ENCODE assay signal across 18 cellular contexts in the genomic region with DNA sequence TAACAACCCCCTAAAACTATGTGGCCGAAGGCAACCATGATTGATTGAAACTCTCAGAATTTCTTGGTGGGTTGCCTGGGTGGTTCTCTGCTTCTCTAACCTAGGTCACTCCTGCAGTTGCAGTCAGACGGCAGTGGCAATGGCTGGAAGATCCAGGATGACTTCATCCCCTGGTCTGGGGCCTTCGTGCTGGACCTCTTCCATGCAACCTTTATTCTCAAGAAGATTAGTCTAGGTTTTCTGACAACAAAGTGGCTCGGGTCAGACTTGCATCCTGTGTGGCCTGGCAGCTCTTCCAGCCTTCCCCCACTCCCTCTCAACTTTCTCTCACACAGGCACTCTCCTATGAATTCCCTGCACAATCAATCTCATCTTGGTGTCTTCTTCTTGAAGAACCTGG.
DNase-seq lines count a peak whose midpoint lies in the region; ATAC-seq, FAIRE-seq and TF ChIP-seq lines count a peak whose summit lies in the region.
"Had no signal": no experiment of that assay in that cellular context is flagged by ENCODE, and none has a peak within 500 bp of the region (broad histone marks: within the 10 kb centered on the region; RNA-seq: fewer than 3 reads in every experiment).

No MANE protein-coding gene starts in this region.

- H3K9me3 ChIP-seq in Karpas-422 (ENCODE audit: low read length) (no peaks in the 10 kb centered on the region), astrocyte (ENCODE audit: insufficient read depth, low read depth, low read length) (no peaks in the 10 kb centered on the region)

- H3K9ac ChIP-seq in Karpas-422 (ENCODE audit: low read length) = no peak overlapping the region
- H3K9ac ChIP-seq in astrocyte (ENCODE audit: low read length) = no peak overlapping the region

- peaks cover 6% of the 10 kb centered on the region for H3K4me1 Mint-ChIP-seq in astrocyte (ENCODE audit: low read depth, unreplicated experiment)
- H3K4me1 Mint-ChIP-seq: CD14-positive monocyte had no signal

- H3K4me2 ChIP-seq in Karpas-422 (ENCODE audit: low read depth, low read length, poor library complexity, severe bottlenecking) (no peak overlapping the region), astrocyte (ENCODE audit: low read length) (peak overlapping the region; percentile 22)

- no peaks in the 10 kb centered on the region for H3K9me2 ChIP-seq in Karpas-422 (replicated peaks; ENCODE audit: insufficient read depth, low read length)

- no peaks in the 10 kb centered on the region for H3K27me3 Mint-ChIP-seq in astrocyte (ENCODE audit: low read depth, unreplicated experiment)

- H3K4me3 ChIP-seq in Karpas-422 (ENCODE audit: low read length) = no peak overlapping the region
- no peak overlapping the region for H3K4me3 ChIP-seq in astrocyte (ENCODE audit: insufficient read depth, low read depth, low read length)
- no peak overlapping the region for H3K4me3 ChIP-seq in fibroblast of pulmonary artery (replicated peaks; ENCODE audit: low read depth, low read length)

- TF ChIP-seq CTCF in astrocyte (IDR thresholded peaks at IDR 0.05; ENCODE audit: insufficient read depth, low read depth, low read length) = no peak
- TF ChIP-seq CTCF in fibroblast of pulmonary artery (IDR thresholded peaks at IDR 0.05; ENCODE audit: low read length, missing control alignments) = no peak

- H3K27me3 ChIP-seq in Karpas-422 (ENCODE audit: low read length) (no peaks in the 10 kb centered on the region), astrocyte (ENCODE audit: insufficient read depth, low read length) (no peaks in the 10 kb centered on the region)

- H3K27ac ChIP-seq in Karpas-422 (ENCODE audit: low read length) (no peak overlapping the region), astrocyte (ENCODE audit: low read depth, low read length) (peak overlapping the region; percentile 10)
- H3K27ac ChIP-seq: HL-60 had no signal

- H3K79me2 ChIP-seq in Karpas-422 (ENCODE audit: low read length) (no peaks in the 10 kb centered on the region), astrocyte (ENCODE audit: insufficient read depth, low read length) (no peaks in the 10 kb centered on the region)

- no peak overlapping the region for H3K4me3 Mint-ChIP-seq in astrocyte (ENCODE audit: unreplicated experiment)
- H3K4me3 Mint-ChIP-seq: CD14-positive monocyte; CD8-positive, alpha-beta T cell had no signal

- H3K36me3 ChIP-seq in Karpas-422 (ENCODE audit: insufficient read depth, low read length) (no peaks in the 10 kb centered on the region), astrocyte (ENCODE audit: insufficient read depth, low read length) (no peaks in the 10 kb centered on the region)

- no peaks in the 10 kb centered on the region for H4K20me1 ChIP-seq in Karpas-422 (ENCODE audit: insufficient read depth, low read depth, low read length)
- no peaks in the 10 kb centered on the region for H4K20me1 ChIP-seq in astrocyte (ENCODE audit: insufficient read depth, low read length)

- H2AFZ ChIP-seq in Karpas-422 (ENCODE audit: low read length) (no peak overlapping the region), astrocyte (ENCODE audit: low read depth, low read length) (peak overlapping the region; percentile 29)

- DNase-seq in Karpas-422 = peak; percentile 30
- DNase-seq in astrocyte (ENCODE audit: low read depth) = peak; percentile 98
- DNase-seq in fibroblast of pulmonary artery (ENCODE audit: low read depth) = peak; percentile 48
- DNase-seq in anterior cingulate cortex (lab: John Stamatoyannopoulos, UW) = no peak
- no peak for DNase-seq in NCI-H2171 treated with DMSO at 0.1 percent for 48 hours (lab: John Stamatoyannopoulos, UW)
- DNase-seq: CD8-positive, alpha-beta T cell; COR-L47; DMS153; DMS79 treated with DMSO at 0.1 percent for 48 hours; EL had no signal

- FAIRE-seq in astrocyte (lab: Jason Lieb, UNC) = no peak
- FAIRE-seq: G401.6, GM12891, H54 had no signal

- H3K27ac Mint-ChIP-seq in astrocyte (ENCODE audit: unreplicated experiment) = no peak overlapping the region
- H3K27ac Mint-ChIP-seq: CD14-positive monocyte; CD8-positive, alpha-beta T cell had no signal

- no peaks in the 10 kb centered on the region for H3K9me3 Mint-ChIP-seq in astrocyte (ENCODE audit: unreplicated experiment)
- H3K9me3 Mint-ChIP-seq: CD8-positive, alpha-beta T cell had no signal

- no peaks in the 10 kb centered on the region for H3K4me1 ChIP-seq in Karpas-422 (ENCODE audit: low read length)
- peaks cover 6% of the 10 kb centered on the region for H3K4me1 ChIP-seq in astrocyte (ENCODE audit: insufficient read depth, low read length)

- H3K36me3 Mint-ChIP-seq in astrocyte (ENCODE audit: low read depth, unreplicated experiment) = no peaks in the 10 kb centered on the region
- H3K36me3 Mint-ChIP-seq: CD14-positive monocyte; CD8-positive, alpha-beta T cell had no signal

- ATAC-seq in HG02884 (IDR thresholded peaks at IDR 0.05; ENCODE audit: unreplicated experiment) (no peak), GM18517 (IDR thresholded peaks at IDR 0.05; ENCODE audit: unreplicated experiment) (no peak)
- ATAC-seq: CD8-positive, alpha-beta T cell; HCT116 had no signal

Comparison
In these comparisons a context has a peak if more than half of its experiments do, and no peak if none do; other contexts are left out.
1. DNase-seq: peak in Karpas-422 (single experiment), astrocyte (single experiment) and fibroblast of pulmonary artery (single experiment); none in anterior cingulate cortex (0 of 58) and NCI-H2171 treated with DMSO at 0.1 percent for 48 hours (single experiment).